1 cellular context compared by ENCODE assay signal in genomic region chr11:46519351-46519750, GRCh38.
TF ChIP-seq lines count a peak whose summit lies in the region.

No MANE protein-coding gene starts in this region.

TF ChIP-seq in GM23338, 12 proteins besides CTCF, POLR2A, EP300 and RAD21 (continued from another document):
- TF ChIP-seq STAT1 (IDR thresholded peaks at IDR 0.05; ENCODE audit: unreplicated experiment) (no peak), NANOG (IDR thresholded peaks at IDR 0.05; ENCODE audit: borderline replicate concordance) (no peak), POLR2AphosphoS5 (IDR thresholded peaks at IDR 0.05; ENCODE audit: low read depth) (no peak), ZNF331 (CRISPR knock-in tag; IDR thresholded peaks at IDR 0.05; ENCODE audit: low read depth) (no peak), CREB1 (CRISPR knock-in tag; IDR thresholded peaks at IDR 0.05; ENCODE audit: low read depth) (no peak), ZNF114 (CRISPR knock-in tag; IDR thresholded peaks at IDR 0.05) (no peak)
- TF ChIP-seq, protein P1, sequence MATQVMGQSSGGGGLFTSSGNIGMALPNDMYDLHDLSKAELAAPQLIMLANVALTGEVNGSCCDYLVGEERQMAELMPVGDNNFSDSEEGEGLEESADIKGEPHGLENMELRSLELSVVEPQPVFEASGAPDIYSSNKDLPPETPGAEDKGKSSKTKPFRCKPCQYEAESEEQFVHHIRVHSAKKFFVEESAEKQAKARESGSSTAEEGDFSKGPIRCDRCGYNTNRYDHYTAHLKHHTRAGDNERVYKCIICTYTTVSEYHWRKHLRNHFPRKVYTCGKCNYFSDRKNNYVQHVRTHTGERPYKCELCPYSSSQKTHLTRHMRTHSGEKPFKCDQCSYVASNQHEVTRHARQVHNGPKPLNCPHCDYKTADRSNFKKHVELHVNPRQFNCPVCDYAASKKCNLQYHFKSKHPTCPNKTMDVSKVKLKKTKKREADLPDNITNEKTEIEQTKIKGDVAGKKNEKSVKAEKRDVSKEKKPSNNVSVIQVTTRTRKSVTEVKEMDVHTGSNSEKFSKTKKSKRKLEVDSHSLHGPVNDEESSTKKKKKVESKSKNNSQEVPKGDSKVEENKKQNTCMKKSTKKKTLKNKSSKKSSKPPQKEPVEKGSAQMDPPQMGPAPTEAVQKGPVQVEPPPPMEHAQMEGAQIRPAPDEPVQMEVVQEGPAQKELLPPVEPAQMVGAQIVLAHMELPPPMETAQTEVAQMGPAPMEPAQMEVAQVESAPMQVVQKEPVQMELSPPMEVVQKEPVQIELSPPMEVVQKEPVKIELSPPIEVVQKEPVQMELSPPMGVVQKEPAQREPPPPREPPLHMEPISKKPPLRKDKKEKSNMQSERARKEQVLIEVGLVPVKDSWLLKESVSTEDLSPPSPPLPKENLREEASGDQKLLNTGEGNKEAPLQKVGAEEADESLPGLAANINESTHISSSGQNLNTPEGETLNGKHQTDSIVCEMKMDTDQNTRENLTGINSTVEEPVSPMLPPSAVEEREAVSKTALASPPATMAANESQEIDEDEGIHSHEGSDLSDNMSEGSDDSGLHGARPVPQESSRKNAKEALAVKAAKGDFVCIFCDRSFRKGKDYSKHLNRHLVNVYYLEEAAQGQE (IDR thresholded peaks at IDR 0.05; ENCODE audit: unreplicated experiment) = no peak
